8 cellular contexts compared by ENCODE assay signal in the genomic region with DNA sequence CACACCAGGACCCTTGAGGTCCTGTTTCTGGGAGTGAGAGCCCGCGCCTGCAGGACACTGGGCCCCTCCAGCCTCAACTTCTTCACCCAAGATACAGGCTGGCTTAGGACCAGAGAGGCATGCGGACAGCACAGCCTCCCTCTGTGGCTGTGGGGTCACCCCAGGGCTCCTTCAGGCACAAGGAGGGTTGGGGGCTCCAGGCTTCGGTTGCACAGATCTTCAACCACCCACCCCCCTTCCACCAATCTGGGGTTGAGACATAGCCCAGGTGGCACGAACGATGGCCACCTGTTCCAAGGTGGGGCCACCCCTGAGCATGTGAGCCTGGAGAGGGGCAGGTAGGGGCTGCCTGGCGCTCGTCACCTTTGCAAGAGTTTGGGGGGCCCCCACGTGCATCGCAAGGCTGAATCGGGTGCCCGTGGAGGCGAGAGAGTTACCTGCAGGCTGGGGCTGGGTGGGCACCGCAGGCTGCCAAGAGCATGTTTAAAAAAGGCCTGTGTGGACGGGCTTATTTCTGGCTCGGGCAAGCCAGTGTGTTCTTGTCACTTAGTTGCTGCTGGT. TPM values are rescaled to one million over a fixed set of nuclear protein-coding genes. Genes with fewer than 3 reads are reported as not detected.
A peak's percentile ranks its signal among the peaks of the same experiment; 100 is the strongest.
DNase-seq lines count a peak whose midpoint lies in the region; ATAC-seq and TF ChIP-seq lines count a peak whose summit lies in the region.

No MANE protein-coding gene starts in this region.

- TF ChIP-seq POLR2A in tibial nerve (IDR thresholded peaks at IDR 0.05) = no peak

- H3K27me3 ChIP-seq in lower lobe of right lung (ENCODE audit: low read depth) (no peaks in the 10 kb centered on the region), tibial nerve (no peaks in the 10 kb centered on the region)

- no peak for DNase-seq in activated T-cell treated with anti-CD3 and anti-CD28 coated beads, Interleukin-2, amount 50 U/mL, for 72 hours
- no peak for DNase-seq in activated T-cell treated with anti-CD3 and anti-CD28 coated beads, Interleukin-2, amount 50 U/mL, for 48 hours
- no peak for DNase-seq in astrocyte of the spinal cord (ENCODE audit: low read depth, low spot score)
- no peak for DNase-seq in lower lobe of right lung
- DNase-seq in tibial nerve (ENCODE audit: low spot score in 2 of 2) = no peak
- DNase-seq in AG08395 (ENCODE audit: low spot score) = no peak
- no peak for DNase-seq in GM19240 (ENCODE audit: insufficient read length, low spot score)

- TF ChIP-seq CTCF in astrocyte of the spinal cord (IDR thresholded peaks at IDR 0.05; ENCODE audit: low read depth, low read length) (no peak), lower lobe of right lung (IDR thresholded peaks at IDR 0.05) (no peak), tibial nerve (IDR thresholded peaks at IDR 0.05) (no peak)

- no peaks in the 10 kb centered on the region for H3K9me3 ChIP-seq in lower lobe of right lung
- no peaks in the 10 kb centered on the region for H3K9me3 ChIP-seq in tibial nerve

- no peak for ATAC-seq in activated T-cell treated with anti-CD3 and anti-CD28 coated beads, Interleukin-2, amount 50 U/mL, for 72 hours (replicated peaks in 1 of 2)
- ATAC-seq in lower lobe of right lung (no peak), HG03039 (IDR thresholded peaks at IDR 0.05; ENCODE audit: unreplicated experiment) (no peak)

- in situ Hi-C loops in astrocyte of the spinal cord (cut with HindIII; ENCODE audit: low sequenced_read_pairs) = no loop called here

- 57 to 67% methylated on average over 13 to 14 of the region's 16 CpGs for WGBS in tibial nerve, 2 donors

- H3K4me1 ChIP-seq in lower lobe of right lung = peaks cover 59% of the 10 kb centered on the region
- H3K4me1 ChIP-seq in tibial nerve = peaks cover 0 to 71% (median 49%) of the 10 kb centered on the region in 4 donors

- peak overlapping the region; percentile 73 for H3K4me3 ChIP-seq in astrocyte of the spinal cord (ENCODE audit: low read depth, low read length)
- H3K4me3 ChIP-seq in lower lobe of right lung = peak overlapping the region; percentile 93
- peak overlapping the region; percentile 80 to 99 (median 90) for H3K4me3 ChIP-seq in tibial nerve

- H3K4me1 Mint-ChIP-seq in activated T-cell treated with anti-CD3 and anti-CD28 coated beads, Interleukin-2, amount 50 U/mL, for 72 hours (ENCODE audit: low read depth) = peaks cover 44% of the 10 kb centered on the region

- no peaks in the 10 kb centered on the region for H3K36me3 Mint-ChIP-seq in activated T-cell treated with anti-CD3 and anti-CD28 coated beads, Interleukin-2, amount 50 U/mL, for 72 hours (ENCODE audit: insufficient read depth in 2 of 2)

- peak overlapping the region; percentile 76 to 81 for H3K4me3 Mint-ChIP-seq in activated T-cell treated with anti-CD3 and anti-CD28 coated beads, Interleukin-2, amount 50 U/mL, for 72 hours

- no peak overlapping the region for H3K27ac Mint-ChIP-seq in activated T-cell treated with anti-CD3 and anti-CD28 coated beads, Interleukin-2, amount 50 U/mL, for 72 hours

- TF ChIP-seq EP300 in tibial nerve (IDR thresholded peaks at IDR 0.05) = no peak

- intact Hi-C loops in lower lobe of right lung (cut with DNase I) = no loop called here

- H3K36me3 ChIP-seq in lower lobe of right lung (no peaks in the 10 kb centered on the region), tibial nerve (peaks cover 0 to 4% (median 0%) of the 10 kb centered on the region in 3 donors)

- no peaks in the 10 kb centered on the region for H3K9me3 Mint-ChIP-seq in activated T-cell treated with anti-CD3 and anti-CD28 coated beads, Interleukin-2, amount 50 U/mL, for 72 hours

- no peaks in the 10 kb centered on the region for H3K27me3 Mint-ChIP-seq in activated T-cell treated with anti-CD3 and anti-CD28 coated beads, Interleukin-2, amount 50 U/mL, for 72 hours (ENCODE audit: low read depth)

- H3K27ac ChIP-seq in lower lobe of right lung (peak overlapping the region; percentile 82), tibial nerve (peak overlapping the region; percentile 66 to 94 (median 80))

RNA-seq across cellular contexts. Expression of gene ZDHHC8, which starts 1.2 kb away (rescaled TPM):
- 10 to 100 TPM; 41.6 to 47.6 TPM for total RNA-seq in activated T-cell treated with anti-CD3 and anti-CD28 coated beads, Interleukin-2, amount 50 U/mL, for 72 hours
- total RNA-seq in lower lobe of right lung = 77.2 TPM
- total RNA-seq in tibial nerve = 10 to 100 TPM; 40.6 to 53.7 (median 47.4) TPM

RNA-seq across cellular contexts. Expression of gene TRMT2A, which starts 15.7 kb away (rescaled TPM):
- total RNA-seq in activated T-cell treated with anti-CD3 and anti-CD28 coated beads, Interleukin-2, amount 50 U/mL, for 72 hours = 10 to 100 TPM; 55.6 to 56.8 TPM
- total RNA-seq in lower lobe of right lung (70.4 TPM), tibial nerve (100 to 1,000 TPM in 1 of 4 donors, 10 to 100 TPM in 3; 39.0 to 139 (median 55.9) TPM)

RNA-seq across cellular contexts. Expression of gene RANBP1, which starts 16.9 kb away (rescaled TPM):
- 100 to 1,000 TPM; 194 to 256 TPM for total RNA-seq in activated T-cell treated with anti-CD3 and anti-CD28 coated beads, Interleukin-2, amount 50 U/mL, for 72 hours
- total RNA-seq in lower lobe of right lung (58.3 TPM), tibial nerve (100 to 1,000 TPM; 135 to 238 (median 176) TPM)

RNA-seq across cellular contexts. Expression of gene CCDC188, which starts 18.1 kb away (rescaled TPM):
- not detected for total RNA-seq in activated T-cell treated with anti-CD3 and anti-CD28 coated beads, Interleukin-2, amount 50 U/mL, for 72 hours
- total RNA-seq in lower lobe of right lung = 0.77 TPM
- 10 to 100 TPM in 1 of 4 donors, 1 to 10 TPM in 3; 1.5 to 12.4 (median 6.6) TPM for total RNA-seq in tibial nerve

RNA-seq across cellular contexts. Expression of gene DGCR8, which starts 52.7 kb away (rescaled TPM):
- 10 to 100 TPM; 44.2 to 46.6 TPM for total RNA-seq in activated T-cell treated with anti-CD3 and anti-CD28 coated beads, Interleukin-2, amount 50 U/mL, for 72 hours
- total RNA-seq in lower lobe of right lung = 29.5 TPM
- 10 to 100 TPM; 23.0 to 35.1 (median 26.0) TPM for total RNA-seq in tibial nerve
